Comparison of ENCODE assay signal across 19 cellular contexts in genomic region chr1:162316187-162316586, GRCh38.
A peak's percentile ranks its signal among the peaks of the same experiment; 100 is the strongest.
DNase-seq lines count a peak whose midpoint lies in the region; ATAC-seq, FAIRE-seq and TF ChIP-seq lines count a peak whose summit lies in the region.
"Had no signal": no experiment of that assay in that cellular context is flagged by ENCODE, and none has a peak within 500 bp of the region (broad histone marks: within the 10 kb centered on the region; RNA-seq: fewer than 3 reads in every experiment).

No MANE protein-coding gene starts in this region.

- no peak overlapping the region for H3K4me3 ChIP-seq in K562
- H3K4me3 ChIP-seq: BLaER1, GM12878, GM23338 had no signal

- no peaks in the 10 kb centered on the region for H3K9me1 ChIP-seq in K562 (ENCODE audit: control insufficient read depth, insufficient read depth, low read length)

- no peaks in the 10 kb centered on the region for H4K20me1 ChIP-seq in K562 (replicated peaks; ENCODE audit: control insufficient read depth, insufficient read depth, low read length)
- H4K20me1 ChIP-seq: BLaER1 had no signal

- peaks cover 6% of the 10 kb centered on the region for H3K27me3 Mint-ChIP-seq in activated CD4-positive, alpha-beta T cell treated with anti-CD3 and anti-CD28 coated beads, Interleukin-2, amount 10 ng/mL, durations not matched to agents 7 days and 5 days
- H3K27me3 Mint-ChIP-seq in T-helper 2 cell treated with Interferon-gamma antibody and Interleukin-4, amounts not matched to agents 5 μg/mL and 100 μg/mL, for 36 hours (ENCODE audit: low read depth) = peaks cover 7% of the 10 kb centered on the region

- no peaks in the 10 kb centered on the region for H3K4me1 ChIP-seq in K562 (replicated peaks in 1 of 2; ENCODE audit: control insufficient read depth in 2 of 2, insufficient read depth in 2 of 2, low read length in 2 of 2)
- H3K4me1 ChIP-seq: BLaER1 had no signal

- H3K4me2 ChIP-seq in K562 (ENCODE audit: insufficient read depth, low read length) = no peak overlapping the region
- H3K4me2 ChIP-seq: BLaER1, GM23338 had no signal

- H3K27ac ChIP-seq in K562 (ENCODE audit: extremely low read depth, low read depth, low read length) = no peak overlapping the region
- H3K27ac ChIP-seq: BLaER1 had no signal

- peak; percentile 20 for DNase-seq in activated CD4-positive, alpha-beta T cell treated with anti-CD3 and anti-CD28 coated beads, Interleukin-2, amount 10 ng/mL, durations not matched to agents 7 days and 5 days
- DNase-seq in activated CD4-positive, alpha-beta T cell treated with anti-CD3 and anti-CD28 coated beads, Interleukin-2, amount 50 U/mL, for 48 hours = no peak
- DNase-seq in GDM1 (lab: John Stamatoyannopoulos, UW) = peak; percentile 7
- DNase-seq in K562 (ENCODE audit: extremely low read depth in 1 of 4, low spot score in 3 of 4) = no peak
- no peak for DNase-seq in dermis blood vessel endothelial cell
- DNase-seq in T-helper 2 cell treated with Interferon-gamma antibody and Interleukin-4, amounts not matched to agents 5 μg/mL and 100 μg/mL, for 36 hours (ENCODE audit: low spot score) = no peak
- DNase-seq: 8988T; CD4-positive, alpha-beta memory T cell; DMS153; DMS79; HCEC 1CT; IMR-90 had no signal

- no peak overlapping the region for H2AFZ ChIP-seq in K562 (ENCODE audit: low read depth, low read length)
- H2AFZ ChIP-seq: GM23338 had no signal

- no peaks in the 10 kb centered on the region for H3K9me3 Mint-ChIP-seq in activated CD4-positive, alpha-beta T cell treated with anti-CD3 and anti-CD28 coated beads, Interleukin-2, amount 10 ng/mL, durations not matched to agents 7 days and 5 days
- no peaks in the 10 kb centered on the region for H3K9me3 Mint-ChIP-seq in T-helper 2 cell treated with Interferon-gamma antibody and Interleukin-4, amounts not matched to agents 5 μg/mL and 100 μg/mL, for 36 hours
- H3K9me3 Mint-ChIP-seq: GM23338 had no signal

- intact Hi-C loops in K562 (cut with micrococcal nuclease) = no loop called here

- no peaks in the 10 kb centered on the region for H3K36me3 ChIP-seq in K562 (ENCODE audit: control insufficient read depth, insufficient read depth, low read length)
- H3K36me3 ChIP-seq: BLaER1 had no signal

- H3K27me3 ChIP-seq in K562 (ENCODE audit: control insufficient read depth in 2 of 2, insufficient read depth in 2 of 2, low read length in 2 of 2) = peaks cover 7 to 15% of the 10 kb centered on the region in 2 experiments; a peak in 3 of 5 replicates
- H3K27me3 ChIP-seq: BLaER1 had no signal

- no peak overlapping the region for H3K9ac ChIP-seq in K562 (ENCODE audit: insufficient read depth in 1 of 2, low read depth in 2 of 2, low read length in 2 of 2)
- H3K9ac ChIP-seq: BLaER1 had no signal

- H3K27ac Mint-ChIP-seq in activated CD4-positive, alpha-beta T cell treated with anti-CD3 and anti-CD28 coated beads, Interleukin-2, amount 10 ng/mL, durations not matched to agents 7 days and 5 days = no peak overlapping the region
- H3K27ac Mint-ChIP-seq in T-helper 2 cell treated with Interferon-gamma antibody and Interleukin-4, amounts not matched to agents 5 μg/mL and 100 μg/mL, for 36 hours = no peak overlapping the region
- H3K27ac Mint-ChIP-seq: CD14-positive monocyte; CD4-positive, alpha-beta memory T cell; GM23338 had no signal

- CTCF ChIA-PET in activated CD4-positive, alpha-beta T cell treated with anti-CD3 and anti-CD28 coated beads, Interleukin-2, amount 10 ng/mL, durations not matched to agents 7 days and 5 days (lab: Charles Lee) = no interaction called here
- CTCF ChIA-PET in K562 (lab: Yijun Ruan, JAX; ENCODE audit: low intra/inter-chr PET ratio) = no interaction called here

- peaks cover 5% of the 10 kb centered on the region for H3K4me1 Mint-ChIP-seq in activated CD4-positive, alpha-beta T cell treated with anti-CD3 and anti-CD28 coated beads, Interleukin-2, amount 10 ng/mL, durations not matched to agents 7 days and 5 days
- no peaks in the 10 kb centered on the region for H3K4me1 Mint-ChIP-seq in T-helper 2 cell treated with Interferon-gamma antibody and Interleukin-4, amounts not matched to agents 5 μg/mL and 100 μg/mL, for 36 hours (ENCODE audit: low read depth)
- H3K4me1 Mint-ChIP-seq: CD4-positive, alpha-beta memory T cell had no signal

- TF ChIP-seq EP300 in K562 (IDR thresholded peaks at IDR 0.05; ENCODE audit: low read length) = no peak

- POLR2A ChIA-PET in activated CD4-positive, alpha-beta T cell treated with anti-CD3 and anti-CD28 coated beads, Interleukin-2, amount 10 ng/mL, durations not matched to agents 7 days and 5 days (lab: Charles Lee) = no interaction called here
- POLR2A ChIA-PET in K562 (lab: Yijun Ruan, JAX) = no interaction called here

- no peak for TF ChIP-seq POLR2A in K562 (conservative IDR thresholded peaks at IDR 0.05)

- TF ChIP-seq CTCF in K562 (IDR thresholded peaks at IDR 0.05 in 2 of 3, conservative IDR thresholded peaks at IDR 0.05 in 1 of 3; ENCODE audit: insufficient read depth in 2 of 3, low read depth in 1 of 3, low read length in 3 of 3) = no peak

- no peaks in the 10 kb centered on the region for H3K36me3 Mint-ChIP-seq in activated CD4-positive, alpha-beta T cell treated with anti-CD3 and anti-CD28 coated beads, Interleukin-2, amount 10 ng/mL, durations not matched to agents 7 days and 5 days (ENCODE audit: low read depth)
- no peaks in the 10 kb centered on the region for H3K36me3 Mint-ChIP-seq in T-helper 2 cell treated with Interferon-gamma antibody and Interleukin-4, amounts not matched to agents 5 μg/mL and 100 μg/mL, for 36 hours (ENCODE audit: low read depth)
- H3K36me3 Mint-ChIP-seq: CD4-positive, alpha-beta memory T cell had no signal

- ATAC-seq in K562 (no peak), HG03378 (IDR thresholded peaks at IDR 0.05; ENCODE audit: unreplicated experiment) (no peak)
- ATAC-seq: GM12878, GM23338 had no signal

- no peaks in the 10 kb centered on the region for H3K9me3 ChIP-seq in K562 (replicated peaks; ENCODE audit: control insufficient read depth, insufficient read depth, low read depth, low read length)
- H3K9me3 ChIP-seq: BLaER1 had no signal

- BruUV-seq in K562 (replicated peaks; lab: Mats Ljungman, UMichigan) = no TSS peak

- no peaks in the 10 kb centered on the region for H3K79me2 ChIP-seq in K562 (ENCODE audit: control insufficient read depth, insufficient read depth, low read length)

- no peak overlapping the region for H3K4me3 Mint-ChIP-seq in activated CD4-positive, alpha-beta T cell treated with anti-CD3 and anti-CD28 coated beads, Interleukin-2, amount 10 ng/mL, durations not matched to agents 7 days and 5 days
- no peak overlapping the region for H3K4me3 Mint-ChIP-seq in T-helper 2 cell treated with Interferon-gamma antibody and Interleukin-4, amounts not matched to agents 5 μg/mL and 100 μg/mL, for 36 hours
- H3K4me3 Mint-ChIP-seq: CD14-positive monocyte; CD4-positive, alpha-beta memory T cell; GM23338 had no signal

- FAIRE-seq in K562 (lab: Jason Lieb, UNC) = peak; percentile 55
- FAIRE-seq: GM12878, H54, HTR-8/SVneo had no signal

- no peak for TF ChIP-seq RAD21 in K562 (CRISPR knock-in tag; conservative IDR thresholded peaks at IDR 0.05 in 1 of 2, IDR thresholded peaks at IDR 0.05 in 1 of 2)

- in situ Hi-C loops in K562 (cut with MboI) = no loop called here

- WGBS in K562 (ENCODE audit: insufficient coverage, low coverage, missing lambda C conversion rate) = 20% methylated on average over 4 of the region's 4 CpGs

TF ChIP-seq in K562, 482 proteins besides CTCF, POLR2A, EP300 and RAD21 (continues in another document):
- TF ChIP-seq ZNF644 (tag; IDR thresholded peaks at IDR 0.05; ENCODE audit: low read depth) = no peak
- no peak for TF ChIP-seq ZNF639 (CRISPR knock-in tag; conservative IDR thresholded peaks at IDR 0.05 in 1 of 2, IDR thresholded peaks at IDR 0.05 in 1 of 2)
- TF ChIP-seq REST (CRISPR knock-in tag; IDR thresholded peaks at IDR 0.05; ENCODE audit: low read depth) = no peak
- TF ChIP-seq KDM2B (CRISPR knock-in tag; IDR thresholded peaks at IDR 0.05) = no peak
- TF ChIP-seq BCOR (IDR thresholded peaks at IDR 0.05) = no peak

Comparison
In these comparisons a context has a peak if more than half of its experiments do, and no peak if none do; other contexts are left out.
1. DNase-seq: peak in activated CD4-positive, alpha-beta T cell treated with anti-CD3 and anti-CD28 coated beads, Interleukin-2, amount 10 ng/mL, durations not matched to agents 7 days and 5 days (single experiment) and GDM1 (single experiment); none in activated CD4-positive, alpha-beta T cell treated with anti-CD3 and anti-CD28 coated beads, Interleukin-2, amount 50 U/mL, for 48 hours (0 of 2), K562 (0 of 4), dermis blood vessel endothelial cell (single experiment) and T-helper 2 cell treated with Interferon-gamma antibody and Interleukin-4, amounts not matched to agents 5 μg/mL and 100 μg/mL, for 36 hours (single experiment).